1 cellular context compared by ENCODE assay signal in genomic region chr17:39913989-39914388, GRCh38.
TF ChIP-seq lines count a peak whose summit lies in the region.

No MANE protein-coding gene starts in this region.

TF ChIP-seq in HepG2, 621 proteins besides CTCF, POLR2A, EP300 and RAD21 (continues in another document):
- TF ChIP-seq NR2F1 (CRISPR knock-in tag; IDR thresholded peaks at IDR 0.05) (peak; percentile 57 to 73; a peak in 3 of 4 replicates), THRA (CRISPR knock-in tag; IDR thresholded peaks at IDR 0.05; ENCODE audit: borderline replicate concordance) (peak; percentile 88; the same call in 1 of the 2 replicates), ZNF790 (CRISPR knock-in tag; IDR thresholded peaks at IDR 0.05; ENCODE audit: borderline replicate concordance) (no peak), THAP11 (CRISPR knock-in tag; IDR thresholded peaks at IDR 0.05) (peak; percentile 32; the same call in 1 of the 2 replicates), ATF5 (CRISPR knock-in tag; IDR thresholded peaks at IDR 0.05; ENCODE audit: low read depth) (no peak), ZNF530 (CRISPR knock-in tag; IDR thresholded peaks at IDR 0.05; ENCODE audit: low read depth) (no peak), NR2F6 (IDR thresholded peaks at IDR 0.05) (peak; percentile 79), NR2F6 (CRISPR knock-in tag; IDR thresholded peaks at IDR 0.05) (peak; percentile 84), CEBPB (IDR thresholded peaks at IDR 0.05; ENCODE audit: borderline replicate concordance, low read depth, low read length) (peak; percentile 41; the same call in 1 of the 2 replicates), HOXA3 (CRISPR knock-in tag; IDR thresholded peaks at IDR 0.05) (peak; percentile 36; the same call in 1 of the 2 replicates), ZNF317 (CRISPR knock-in tag; IDR thresholded peaks at IDR 0.05) (no peak), FOXO1 (CRISPR knock-in tag; IDR thresholded peaks at IDR 0.05) (peak; percentile 58; the same call in 1 of the 2 replicates), ZNF776 (CRISPR knock-in tag; IDR thresholded peaks at IDR 0.05) (no peak), ZNF670 (CRISPR knock-in tag; IDR thresholded peaks at IDR 0.05; ENCODE audit: borderline replicate concordance) (0 out of 2 replicates have a peak, but pooled peaks have one; percentile 24), FOXK1 (CRISPR knock-in tag; IDR thresholded peaks at IDR 0.05; ENCODE audit: borderline replicate concordance, low read depth) (peak; percentile 33; the same call in 1 of the 2 replicates), ZBTB10 (CRISPR knock-in tag; IDR thresholded peaks at IDR 0.05; ENCODE audit: borderline replicate concordance) (peak; percentile 61; the same call in 1 of the 2 replicates), HNF4G (IDR thresholded peaks at IDR 0.05; ENCODE audit: borderline replicate concordance, low read depth, low read length) (no peak), HNF4G (CRISPR knock-in tag; IDR thresholded peaks at IDR 0.05; ENCODE audit: borderline replicate concordance, low read depth) (no peak), FOXA1 (IDR thresholded peaks at IDR 0.05) (no peak), FOXA1 (CRISPR knock-in tag; IDR thresholded peaks at IDR 0.05) (peak; percentile 72), BCL6 (CRISPR knock-in tag; IDR thresholded peaks at IDR 0.05) (peak; percentile 42; the same call in 1 of the 2 replicates), GATAD2A (CRISPR knock-in tag; IDR thresholded peaks at IDR 0.05) (peak; percentile 56; the same call in 1 of the 2 replicates), ARID4A (CRISPR knock-in tag; IDR thresholded peaks at IDR 0.05; ENCODE audit: borderline replicate concordance) (peak; percentile 37; the same call in 1 of the 2 replicates), SOX13 (IDR thresholded peaks at IDR 0.05) (no peak), SOX13 (CRISPR knock-in tag; conservative IDR thresholded peaks at IDR 0.05 in 1 of 2, IDR thresholded peaks at IDR 0.05 in 1 of 2) (0 out of 4 replicates have a peak, but pooled peaks of 1 of the 2 experiments have one; percentile 22), FOXA3 (CRISPR knock-in tag; IDR thresholded peaks at IDR 0.05) (peak; percentile 79), ATF4 (CRISPR knock-in tag; IDR thresholded peaks at IDR 0.05) (peak in 1 of 2 experiments; percentile 79; a peak in 2 of 4 replicates), ZNF362 (CRISPR knock-in tag; IDR thresholded peaks at IDR 0.05; ENCODE audit: borderline replicate concordance) (0 out of 2 replicates have a peak, but pooled peaks have one; percentile 16), HDAC2 (CRISPR knock-in tag; IDR thresholded peaks at IDR 0.05) (peak; percentile 23; the same call in 1 of the 2 replicates), RFXAP (CRISPR knock-in tag; IDR thresholded peaks at IDR 0.05; ENCODE audit: borderline replicate concordance) (no peak), ZNF782 (CRISPR knock-in tag; IDR thresholded peaks at IDR 0.05; ENCODE audit: borderline replicate concordance) (0 out of 2 replicates have a peak, but pooled peaks have one; percentile 26), AFF4 (CRISPR knock-in tag; IDR thresholded peaks at IDR 0.05) (no peak), SKIL (CRISPR knock-in tag; IDR thresholded peaks at IDR 0.05; ENCODE audit: borderline replicate concordance) (peak; percentile 48; the same call in 1 of the 2 replicates)
